10 cellular contexts compared by ENCODE assay signal in the genomic region with DNA sequence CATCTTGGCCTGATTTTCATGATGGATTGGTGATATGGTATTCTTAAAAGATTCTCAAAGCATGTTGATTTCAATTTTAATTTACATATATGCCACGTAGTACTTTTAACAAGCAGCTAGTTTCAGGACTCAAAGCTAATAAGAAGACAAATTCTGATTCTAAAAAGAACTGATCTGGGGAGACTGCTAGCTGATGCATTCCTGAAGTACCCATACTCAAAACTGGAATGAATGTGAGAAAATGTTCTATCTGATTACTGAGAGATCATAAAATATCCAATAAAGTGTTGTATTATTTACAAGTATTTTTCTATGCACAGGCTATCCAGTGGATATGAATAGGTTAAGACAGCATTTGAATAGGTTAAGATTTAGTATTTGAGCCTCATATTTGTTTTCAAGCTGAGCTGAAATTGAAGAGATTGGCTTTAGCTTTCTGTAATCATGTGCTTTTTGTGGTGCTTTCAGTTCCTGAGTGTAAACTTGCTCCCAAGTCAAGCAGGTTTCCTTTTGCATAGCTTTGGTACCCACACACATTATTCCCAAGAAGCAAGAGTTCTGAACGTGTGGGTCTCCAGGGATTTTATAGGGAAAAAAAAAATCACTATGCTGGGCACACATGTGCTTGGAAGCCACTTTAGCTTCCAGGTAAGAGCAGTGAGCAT.
A peak's percentile ranks its signal among the peaks of the same experiment; 100 is the strongest.
DNase-seq lines count a peak whose midpoint lies in the region; ATAC-seq and TF ChIP-seq lines count a peak whose summit lies in the region.
"Had no signal": no experiment of that assay in that cellular context is flagged by ENCODE, and none has a peak within 500 bp of the region (broad histone marks: within the 10 kb centered on the region; RNA-seq: fewer than 3 reads in every experiment).

No MANE protein-coding gene starts in this region.

- H3K4me3 ChIP-seq in right cardiac atrium (ENCODE audit: low read length) (no peak overlapping the region), muscle layer of colon (ENCODE audit: low read depth in 1 of 2, low read length in 2 of 2) (no peak overlapping the region), aorta (ENCODE audit: low read length in 2 of 2) (no peak overlapping the region), colonic mucosa (no peak overlapping the region)

- DNase-seq in right cardiac atrium (no peak), left ventricle myocardium superior (no peak), aorta (no peak), colonic mucosa (no peak)
- DNase-seq in activated naive CD8-positive, alpha-beta T cell treated with anti-CD3 and anti-CD28 coated beads for 36 hours = no peak
- DNase-seq: BE2C, NCI-H1105 treated with DMSO at 0.1 percent for 48 hours had no signal

- H3K9me3 ChIP-seq in right cardiac atrium (ENCODE audit: control insufficient read depth, low read length) (no peaks in the 10 kb centered on the region), muscle layer of colon (ENCODE audit: low read length) (no peaks in the 10 kb centered on the region), aorta (ENCODE audit: control insufficient read depth, low read length) (no peaks in the 10 kb centered on the region), colonic mucosa (no peaks in the 10 kb centered on the region)
- H3K9me3 ChIP-seq: BE2C had no signal

- peaks cover 70% of the 10 kb centered on the region for H3K4me1 Mint-ChIP-seq in activated naive CD8-positive, alpha-beta T cell treated with anti-CD3 and anti-CD28 coated beads for 36 hours

- H3K27me3 ChIP-seq in right cardiac atrium (ENCODE audit: control insufficient read depth, insufficient read depth) (no peaks in the 10 kb centered on the region), muscle layer of colon (ENCODE audit: control insufficient read depth in 1 of 2, insufficient read depth in 2 of 2, low read length in 2 of 2) (no peaks in the 10 kb centered on the region), aorta (ENCODE audit: control insufficient read depth in 1 of 2, insufficient read depth in 2 of 2, low read length in 1 of 2) (no peaks in the 10 kb centered on the region), colonic mucosa (no peaks in the 10 kb centered on the region)
- H3K27me3 ChIP-seq: BE2C had no signal

- peaks cover 41% of the 10 kb centered on the region for H3K36me3 ChIP-seq in muscle layer of colon (ENCODE audit: insufficient read depth, low read length)
- peaks cover 0 to 5% of the 10 kb centered on the region in 2 donors for H3K36me3 ChIP-seq in aorta (ENCODE audit: control insufficient read depth in 1 of 2, insufficient read depth in 2 of 2, low read length in 1 of 2)
- peaks cover 1% of the 10 kb centered on the region for H3K36me3 ChIP-seq in colonic mucosa

- no peaks in the 10 kb centered on the region for H3K9me3 Mint-ChIP-seq in activated naive CD8-positive, alpha-beta T cell treated with anti-CD3 and anti-CD28 coated beads for 36 hours

- H3K4me3 Mint-ChIP-seq in activated naive CD8-positive, alpha-beta T cell treated with anti-CD3 and anti-CD28 coated beads for 36 hours = no peak overlapping the region

- H3K27ac ChIP-seq in right cardiac atrium (ENCODE audit: low read length) (peak overlapping the region; percentile 83), muscle layer of colon (ENCODE audit: low read depth, low read length) (peak overlapping the region; percentile 31), aorta (ENCODE audit: low read depth in 1 of 2, low read length in 2 of 2) (peak overlapping the region; percentile 54 to 82), colonic mucosa (no peak overlapping the region)

- H3K4me1 ChIP-seq in right cardiac atrium (ENCODE audit: control insufficient read depth, insufficient read depth, low read length) (peaks cover 21% of the 10 kb centered on the region), muscle layer of colon (ENCODE audit: insufficient read depth, low read length) (peaks cover 33% of the 10 kb centered on the region), aorta (ENCODE audit: control insufficient read depth in 1 of 2, insufficient read depth in 2 of 2, low read length in 2 of 2) (peaks cover 2 to 15% of the 10 kb centered on the region in 2 donors), colonic mucosa (peaks cover 12% of the 10 kb centered on the region)

- H3K9ac ChIP-seq in muscle layer of colon (ENCODE audit: low read length) (no peak overlapping the region), colonic mucosa (ENCODE audit: low read depth in 2 of 2, low read length in 2 of 2) (no peak overlapping the region)

- peak overlapping the region; percentile 97 for H3K27ac Mint-ChIP-seq in activated naive CD8-positive, alpha-beta T cell treated with anti-CD3 and anti-CD28 coated beads for 36 hours

- no peak for TF ChIP-seq CTCF in colonic mucosa (IDR thresholded peaks at IDR 0.05)

- intact Hi-C loops in right cardiac atrium (cut with DNase I) (no loop called here), left ventricle myocardium superior (cut with micrococcal nuclease) (no loop called here), aorta (cut with DNase I) (no loop called here), colonic mucosa (cut with DNase I) (no loop called here)

- no peak for ATAC-seq in right cardiac atrium
- no peak for ATAC-seq in left ventricle myocardium superior
- ATAC-seq in aorta (ENCODE audit: low FRiP score) = peak; percentile 16
- no peak for ATAC-seq in HG02588 (IDR thresholded peaks at IDR 0.05; ENCODE audit: unreplicated experiment)
- ATAC-seq in HG02642 (IDR thresholded peaks at IDR 0.05; ENCODE audit: poor library complexity, unreplicated experiment) = no peak

- WGBS in right cardiac atrium = 57% methylated on average over 2 of the region's 2 CpGs
- WGBS in aorta, 2 donors = 47 to 48% methylated on average over 2 of the region's 2 CpGs

- H3K27me3 Mint-ChIP-seq in activated naive CD8-positive, alpha-beta T cell treated with anti-CD3 and anti-CD28 coated beads for 36 hours = no peaks in the 10 kb centered on the region

- H3K36me3 Mint-ChIP-seq in activated naive CD8-positive, alpha-beta T cell treated with anti-CD3 and anti-CD28 coated beads for 36 hours = peaks cover 52% of the 10 kb centered on the region
